33 cellular contexts compared by ENCODE assay signal in the genomic region with DNA sequence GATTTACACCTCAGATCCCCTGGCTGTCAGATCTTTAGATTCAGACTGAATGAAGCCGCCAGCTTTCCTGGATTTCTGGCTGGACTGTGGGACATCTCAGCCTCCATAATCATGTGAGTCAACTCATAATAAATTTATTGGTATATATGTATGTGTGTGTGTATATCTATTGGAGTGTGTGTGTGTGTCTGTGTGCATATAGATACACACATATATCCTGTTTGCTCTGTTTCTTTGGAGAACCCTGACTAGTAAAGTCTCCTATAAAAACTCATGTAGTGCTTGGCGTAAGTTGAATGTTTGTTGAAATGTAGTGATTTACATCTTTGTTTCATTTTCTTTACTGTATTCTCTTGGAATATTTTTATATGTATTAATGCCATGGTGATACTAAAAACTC.
DNase-seq lines count a peak whose midpoint lies in the region; ATAC-seq and TF ChIP-seq lines count a peak whose summit lies in the region.
"Had no signal": no experiment of that assay in that cellular context is flagged by ENCODE, and none has a peak within 500 bp of the region (broad histone marks: within the 10 kb centered on the region; RNA-seq: fewer than 3 reads in every experiment).

No MANE protein-coding gene starts in this region.

- H3K36me3 ChIP-seq in MG63: no peaks in the 10 kb centered on the region
- no peaks in the 10 kb centered on the region for H3K36me3 ChIP-seq in PC-3 (ENCODE audit: low read depth, low read length)
- H3K36me3 ChIP-seq: BE2C; BLaER1; BLaER1 treated with 17β-estradiol and CSF1 and Interleukin-3, amounts not matched to agents 10 nM and 100 nM had no signal

- H3K27me3 ChIP-seq in MG63 (no peaks in the 10 kb centered on the region), PC-3 (ENCODE audit: low read length) (no peaks in the 10 kb centered on the region)
- H3K27me3 ChIP-seq: BE2C; BLaER1; BLaER1 treated with 17β-estradiol and CSF1 and Interleukin-3, amounts not matched to agents 10 nM and 100 nM had no signal

- H3K27ac Mint-ChIP-seq in activated CD8-positive, alpha-beta T cell treated with anti-CD3 and anti-CD28 coated beads for 36 hours: no peak overlapping the region
- H3K27ac Mint-ChIP-seq: B cell; CD14-positive monocyte; CD4-positive, alpha-beta memory T cell; CD4-positive, alpha-beta T cell; CD4-positive, CD25-positive, alpha-beta regulatory T cell; CD8-positive, alpha-beta memory T cell; CD8-positive, alpha-beta T cell had no signal

- H3K36me3 Mint-ChIP-seq in activated CD8-positive, alpha-beta T cell treated with anti-CD3 and anti-CD28 coated beads for 36 hours (ENCODE audit: low read depth): no peaks in the 10 kb centered on the region
- H3K36me3 Mint-ChIP-seq: CD14-positive monocyte; CD4-positive, alpha-beta memory T cell; CD4-positive, CD25-positive, alpha-beta regulatory T cell; CD8-positive, alpha-beta T cell had no signal

- no peaks in the 10 kb centered on the region for H3K79me2 ChIP-seq in PC-3 (ENCODE audit: low read length)

- DNase-seq in LNCaP clone FGC (ENCODE audit: low read depth) (peak; percentile 66), MG63 (peak; percentile 26), PC-3 (peak; percentile 2), glomerular visceral epithelial cell (ENCODE audit: extremely low spot score) (no peak)
- DNase-seq in activated CD8-positive, alpha-beta T cell treated with anti-CD3 and anti-CD28 coated beads for 36 hours: no peak
- DNase-seq: 8988T; ACHN; AML-193; BE2C; C1 segment of cervical spinal cord; Caco-2; Calu3; CD4-positive, alpha-beta memory T cell; CD4-positive, alpha-beta T cell; CD4-positive, CD25-positive, alpha-beta regulatory T cell; CD8-positive, alpha-beta memory T cell; CD8-positive, alpha-beta T cell; COR-L47; DMS 273 treated with DMSO at 0.1 percent for 48 hours; DMS153; DMS53; DMS79; DMS79 treated with DMSO at 0.1 percent for 48 hours; DND-41; EL had no signal

- peaks cover 2% of the 10 kb centered on the region for H3K27me3 Mint-ChIP-seq in activated CD8-positive, alpha-beta T cell treated with anti-CD3 and anti-CD28 coated beads for 36 hours
- H3K27me3 Mint-ChIP-seq: B cell; CD4-positive, alpha-beta T cell; CD4-positive, CD25-positive, alpha-beta regulatory T cell had no signal

- no peaks in the 10 kb centered on the region for H3K9me2 ChIP-seq in PC-3 (replicated peaks; ENCODE audit: low read length)

- H3K9ac ChIP-seq in PC-3 (ENCODE audit: low read length): no peak overlapping the region
- H3K9ac ChIP-seq: BLaER1; BLaER1 treated with 17β-estradiol and CSF1 and Interleukin-3, amounts not matched to agents 10 nM and 100 nM had no signal

- no peak overlapping the region for H2AFZ ChIP-seq in PC-3 (ENCODE audit: low read length)

- no peaks in the 10 kb centered on the region for H3K4me1 ChIP-seq in PC-3 (ENCODE audit: insufficient read depth, low read length)
- H3K4me1 ChIP-seq: A549; BE2C; BLaER1; BLaER1 treated with 17β-estradiol and CSF1 and Interleukin-3, amounts not matched to agents 10 nM and 100 nM; Caco-2 had no signal

- intact Hi-C loops in PC-3 (cut with micrococcal nuclease): no loop called here
- intact Hi-C loops in activated CD8-positive, alpha-beta T cell treated with anti-CD3 and anti-CD28 coated beads for 36 hours (cut with micrococcal nuclease): no loop called here

- no peak overlapping the region for H3K27ac ChIP-seq in PC-3 (ENCODE audit: low read length)
- H3K27ac ChIP-seq: 22Rv1; A549; BLaER1; BLaER1 treated with 17β-estradiol and CSF1 and Interleukin-3, amounts not matched to agents 10 nM and 100 nM; C4-2B had no signal

- POLR2A ChIA-PET in PC-3 (lab: Charles Lee; ENCODE audit: unreplicated experiment): no interaction called here
- POLR2A ChIA-PET in activated CD8-positive, alpha-beta T cell treated with anti-CD3 and anti-CD28 coated beads for 36 hours (lab: Charles Lee): no interaction called here

- TF ChIP-seq CTCF in LNCaP clone FGC (IDR thresholded peaks at IDR 0.05; ENCODE audit: control insufficient read depth, extremely low read depth, insufficient read depth): no peak
- TF ChIP-seq CTCF in PC-3 (conservative IDR thresholded peaks at IDR 0.05; ENCODE audit: low read depth, low read length): no peak
- no peak for TF ChIP-seq CTCF in activated CD8-positive, alpha-beta T cell treated with anti-CD3 and anti-CD28 coated beads for 36 hours (IDR thresholded peaks at IDR 0.05)

- H3K4me3 Mint-ChIP-seq in activated CD8-positive, alpha-beta T cell treated with anti-CD3 and anti-CD28 coated beads for 36 hours: no peak overlapping the region
- H3K4me3 Mint-ChIP-seq: B cell; CD14-positive monocyte; CD4-positive, alpha-beta memory T cell; CD4-positive, alpha-beta T cell; CD4-positive, CD25-positive, alpha-beta regulatory T cell; CD8-positive, alpha-beta memory T cell; CD8-positive, alpha-beta T cell had no signal

- no peaks in the 10 kb centered on the region for H3K4me1 Mint-ChIP-seq in activated CD8-positive, alpha-beta T cell treated with anti-CD3 and anti-CD28 coated beads for 36 hours (ENCODE audit: low read depth)
- H3K4me1 Mint-ChIP-seq: B cell; CD14-positive monocyte; CD4-positive, alpha-beta memory T cell; CD4-positive, CD25-positive, alpha-beta regulatory T cell; CD8-positive, alpha-beta memory T cell had no signal

- no peaks in the 10 kb centered on the region for H3F3A ChIP-seq in PC-3 (ENCODE audit: low read length, unreplicated experiment)

- H3K4me3 ChIP-seq in LNCaP clone FGC (ENCODE audit: low read depth, low read length) (no peak overlapping the region), MG63 (no peak overlapping the region), PC-3 (ENCODE audit: low read length) (no peak overlapping the region)
- H3K4me3 ChIP-seq: A549; BLaER1; BLaER1 treated with 17β-estradiol and CSF1 and Interleukin-3, amounts not matched to agents 10 nM and 100 nM had no signal

- CTCF ChIA-PET in PC-3 (lab: Charles Lee): no interaction called here
- CTCF ChIA-PET in activated CD8-positive, alpha-beta T cell treated with anti-CD3 and anti-CD28 coated beads for 36 hours (lab: Charles Lee): no interaction called here

- H3K9me3 Mint-ChIP-seq in activated CD8-positive, alpha-beta T cell treated with anti-CD3 and anti-CD28 coated beads for 36 hours: peaks cover 9% of the 10 kb centered on the region
- H3K9me3 Mint-ChIP-seq: CD4-positive, alpha-beta T cell had no signal

- peak; percentile 82 for ATAC-seq in PC-3
- no peak for ATAC-seq in GM21367 (IDR thresholded peaks at IDR 0.05; ENCODE audit: unreplicated experiment)
- ATAC-seq in activated CD8-positive, alpha-beta T cell treated with anti-CD3 and anti-CD28 coated beads for 36 hours: no peak
- ATAC-seq: A549; CD8-positive, alpha-beta T cell had no signal

- BruUV-seq in PC-3 (replicated peaks; lab: Mats Ljungman, UMichigan): no TSS peak

- H4K20me1 ChIP-seq in PC-3 (ENCODE audit: low read length): no peaks in the 10 kb centered on the region
- H4K20me1 ChIP-seq: BLaER1; BLaER1 treated with 17β-estradiol and CSF1 and Interleukin-3, amounts not matched to agents 10 nM and 100 nM had no signal

- no peaks in the 10 kb centered on the region; the same call in 1 of the 2 replicates for H3K9me3 ChIP-seq in MG63
- no peaks in the 10 kb centered on the region for H3K9me3 ChIP-seq in PC-3 (ENCODE audit: low read length)
- H3K9me3 ChIP-seq: A549, BE2C, BLaER1, Caco-2 had no signal

- no peak overlapping the region for H3K4me2 ChIP-seq in PC-3 (ENCODE audit: low read length)
- H3K4me2 ChIP-seq: A549; BLaER1; BLaER1 treated with 17β-estradiol and CSF1 and Interleukin-3, amounts not matched to agents 10 nM and 100 nM had no signal

Comparison
In these comparisons a context has a peak if more than half of its experiments do, and no peak if none do; other contexts are left out.
1. DNase-seq: peak in LNCaP clone FGC (single experiment), MG63 (single experiment) and PC-3 (single experiment); none in activated CD8-positive, alpha-beta T cell treated with anti-CD3 and anti-CD28 coated beads for 36 hours (single experiment) and glomerular visceral epithelial cell (single experiment).